In the genomic region with DNA sequence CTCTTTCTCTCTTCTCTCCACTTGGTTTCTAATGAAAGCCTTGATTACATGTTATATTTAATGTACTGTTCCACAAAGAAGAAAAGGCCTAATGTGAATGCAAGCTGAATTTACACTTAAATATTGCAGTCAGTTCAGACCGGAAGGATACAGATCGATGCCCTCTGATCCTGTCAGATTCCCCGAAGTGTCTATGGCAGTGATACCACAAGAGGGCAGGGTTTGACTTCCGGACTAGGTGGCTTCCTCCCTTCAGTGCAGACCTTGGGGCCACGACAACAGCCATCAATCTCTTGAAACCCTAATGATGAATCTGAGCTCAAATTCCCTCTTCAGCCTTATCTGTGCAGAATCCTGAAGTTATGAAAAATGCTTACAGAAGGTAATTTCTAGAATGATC, we compare ENCODE assay signal across 9 cellular contexts. TPM values are rescaled to one million over a fixed set of nuclear protein-coding genes. Genes with fewer than 3 reads are reported as not detected.
DNase-seq lines count a peak whose midpoint lies in the region; ATAC-seq and TF ChIP-seq lines count a peak whose summit lies in the region.
"Had no signal": no experiment of that assay in that cellular context is flagged by ENCODE, and none has a peak within 500 bp of the region (broad histone marks: within the 10 kb centered on the region; RNA-seq: fewer than 3 reads in every experiment).

No MANE protein-coding gene starts in this region.

- H3K4me3 Mint-ChIP-seq in T-helper 17 cell = no peak overlapping the region
- H3K4me3 Mint-ChIP-seq: T-helper 1 cell treated with Interleukin-12 subunit alpha and Interleukin-12 subunit beta and Interleukin-4 antibody, amounts not matched to agents 30 μg/mL and 1 μg/mL, for 36 hours had no signal

- no peaks in the 10 kb centered on the region for H3K27me3 Mint-ChIP-seq in T-helper 17 cell

- no peak overlapping the region for H2BK120ac ChIP-seq in mesendoderm (ENCODE audit: low read depth, low read length)

- H3K9me3 ChIP-seq in breast epithelium (no peaks in the 10 kb centered on the region), T-helper 17 cell (ENCODE audit: control insufficient read depth, low read length, poor library complexity, severe bottlenecking) (no peaks in the 10 kb centered on the region)
- H3K9me3 ChIP-seq in effector memory CD4-positive, alpha-beta T cell (ENCODE audit: control insufficient read depth, low read length) = no peaks in the 10 kb centered on the region

- H3K4me2 ChIP-seq in mesendoderm (ENCODE audit: low read length) = no peak overlapping the region

- H3K4me1 Mint-ChIP-seq in T-helper 17 cell = no peaks in the 10 kb centered on the region

- H3K23ac ChIP-seq in mesendoderm (ENCODE audit: low read length) = no peak overlapping the region

- no peak overlapping the region for H4K5ac ChIP-seq in mesendoderm (ENCODE audit: low read length)

- no peak overlapping the region for H2BK15ac ChIP-seq in mesendoderm (replicated peaks; ENCODE audit: low read depth)

- intact Hi-C loops in breast epithelium (cut with DNase I; ENCODE audit: low total_unique reads) = no loop called here

- H3K79me1 ChIP-seq in mesendoderm (ENCODE audit: low read length) = no peaks in the 10 kb centered on the region

- no peak overlapping the region for H3K4me3 ChIP-seq in breast epithelium
- no peak overlapping the region for H3K4me3 ChIP-seq in mesendoderm (ENCODE audit: low read length)
- no peak overlapping the region for H3K4me3 ChIP-seq in effector memory CD4-positive, alpha-beta T cell (ENCODE audit: insufficient read depth, low read depth, low read length, poor library complexity, severe bottlenecking)

- H3K79me2 ChIP-seq in mesendoderm (ENCODE audit: control insufficient read depth, insufficient read depth, low read length) = no peaks in the 10 kb centered on the region

- no peak overlapping the region for H2AK5ac ChIP-seq in mesendoderm (ENCODE audit: low read length)

- no peak overlapping the region for H4K8ac ChIP-seq in mesendoderm (ENCODE audit: low read depth, low read length)

- DNase-seq in DMS53 treated with DMSO at 0.1 percent for 48 hours (lab: John Stamatoyannopoulos, UW; ENCODE audit: unreplicated experiment) (peak; percentile 57), NCI-H748 treated with DMSO at 0.1 percent for 48 hours (lab: John Stamatoyannopoulos, UW) (peak; percentile 14), breast epithelium (ENCODE audit: low spot score in 2 of 2) (peak in 1 of 2 donors; percentile 19), mesendoderm (peak; percentile 76), T-helper 17 cell (no peak)
- DNase-seq in effector memory CD4-positive, alpha-beta T cell = no peak

- no peaks in the 10 kb centered on the region for H3K4me1 ChIP-seq in breast epithelium
- no peaks in the 10 kb centered on the region for H3K4me1 ChIP-seq in mesendoderm (ENCODE audit: control insufficient read depth, low read depth, low read length)
- no peaks in the 10 kb centered on the region for H3K4me1 ChIP-seq in effector memory CD4-positive, alpha-beta T cell (ENCODE audit: control insufficient read depth, insufficient read depth, low read length, poor library complexity, severe bottlenecking)

- no peak for TF ChIP-seq POLR2A in breast epithelium (IDR thresholded peaks at IDR 0.05)

- peak; percentile 90 for ATAC-seq in GM19463 (IDR thresholded peaks at IDR 0.05; ENCODE audit: unreplicated experiment)
- peak; percentile 90 for ATAC-seq in HG03460 (IDR thresholded peaks at IDR 0.05; ENCODE audit: unreplicated experiment)
- ATAC-seq in T-helper 17 cell = no peak

- H3K4ac ChIP-seq in mesendoderm (ENCODE audit: low read depth, low read length) = no peak overlapping the region

- no CpG with 5 or more reads among the region's 5 CpGs for WGBS in mesendoderm (ENCODE audit: extremely low coverage, insufficient coverage, low lambda C conversion rate)

- no peak overlapping the region for H3K56ac ChIP-seq in mesendoderm (ENCODE audit: low read length)

- H3K9ac ChIP-seq in mesendoderm (ENCODE audit: low read length) = no peak overlapping the region

- H3K27ac ChIP-seq in breast epithelium (no peak overlapping the region), mesendoderm (ENCODE audit: low read depth, low read length) (no peak overlapping the region)
- H3K27ac ChIP-seq in effector memory CD4-positive, alpha-beta T cell (ENCODE audit: insufficient read depth, low read length, poor library complexity, severe bottlenecking) = no peak overlapping the region

- H3K36me3 ChIP-seq in breast epithelium = no peaks in the 10 kb centered on the region
- H3K36me3 ChIP-seq in mesendoderm (ENCODE audit: control insufficient read depth, insufficient read depth, low read length) = no peaks in the 10 kb centered on the region
- H3K36me3 ChIP-seq in effector memory CD4-positive, alpha-beta T cell (ENCODE audit: control insufficient read depth, insufficient read depth, low read length) = no peaks in the 10 kb centered on the region

- no peak overlapping the region for H3K18ac ChIP-seq in mesendoderm (ENCODE audit: low read length)

- no peak overlapping the region for H2BK5ac ChIP-seq in mesendoderm (ENCODE audit: low read length)

- H3K27me3 ChIP-seq in breast epithelium (no peaks in the 10 kb centered on the region), mesendoderm (ENCODE audit: insufficient read depth, low read length, poor library complexity) (no peaks in the 10 kb centered on the region)
- H3K27me3 ChIP-seq in effector memory CD4-positive, alpha-beta T cell (replicated peaks; ENCODE audit: control insufficient read depth, insufficient read depth, low read length, poor library complexity, severe bottlenecking) = no peaks in the 10 kb centered on the region

- TF ChIP-seq CTCF in breast epithelium (IDR thresholded peaks at IDR 0.05) = peak; percentile 13 to 38 (median 35)

- H3K27ac Mint-ChIP-seq in T-helper 17 cell = no peak overlapping the region
- H3K27ac Mint-ChIP-seq: T-helper 1 cell treated with Interleukin-12 subunit alpha and Interleukin-12 subunit beta and Interleukin-4 antibody, amounts not matched to agents 30 μg/mL and 1 μg/mL, for 36 hours had no signal

- no peaks in the 10 kb centered on the region for H3K36me3 Mint-ChIP-seq in T-helper 17 cell (ENCODE audit: low read depth)

RNA-seq across cellular contexts. Expression of a gene that starts 29.5 kb away (rescaled TPM):
- 10 to 100 TPM; 17.3 to 77.9 (median 20.3) TPM for total RNA-seq in breast epithelium
- polyA plus RNA-seq in mesendoderm (2013, experiment 1 of 2) = 0.14 TPM
- 0.17 TPM for polyA plus RNA-seq in mesendoderm (2013, experiment 2 of 2)
- not detected for total RNA-seq in T-helper 17 cell

Comparison
In these comparisons a context has a peak if more than half of its experiments do, and no peak if none do; other contexts are left out.
1. DNase-seq: peak in DMS53 treated with DMSO at 0.1 percent for 48 hours (single experiment), NCI-H748 treated with DMSO at 0.1 percent for 48 hours (single experiment) and mesendoderm (single experiment); none in effector memory CD4-positive, alpha-beta T cell (0 of 3) and T-helper 17 cell (0 of 3).
2. RNA of a gene that starts 29.5 kb away (total RNA-seq): 17.3 to 77.9 TPM in breast epithelium; not detected in T-helper 17 cell; every median in the first group is over 10 times any median in the second.